1 cellular context compared by ENCODE assay signal in the genomic region with DNA sequence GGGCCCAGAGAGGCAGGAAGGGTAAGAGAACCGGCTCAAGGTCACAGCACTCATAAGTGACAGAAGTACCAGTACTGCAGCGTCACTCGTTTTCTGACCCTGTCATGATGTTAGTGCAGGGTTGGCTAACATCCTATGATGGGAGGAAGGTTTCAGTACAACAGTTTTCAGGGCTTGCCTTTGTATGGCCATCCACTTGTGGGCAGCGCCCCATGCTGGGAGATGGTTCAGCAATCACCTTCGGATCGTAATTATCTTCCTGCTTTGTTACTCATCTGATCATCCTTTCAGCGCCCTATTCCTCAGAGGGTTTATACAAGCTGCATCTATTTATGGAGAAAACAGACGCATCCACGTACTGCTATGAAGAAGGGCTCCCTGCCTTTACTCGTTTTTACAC.
TF ChIP-seq lines count a peak whose summit lies in the region.

No MANE protein-coding gene starts in this region.

TF ChIP-seq in A549, 52 proteins besides CTCF, POLR2A, EP300 and RAD21:
- TF ChIP-seq, protein P1, sequence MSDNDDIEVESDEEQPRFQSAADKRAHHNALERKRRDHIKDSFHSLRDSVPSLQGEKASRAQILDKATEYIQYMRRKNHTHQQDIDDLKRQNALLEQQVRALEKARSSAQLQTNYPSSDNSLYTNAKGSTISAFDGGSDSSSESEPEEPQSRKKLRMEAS (IDR thresholded peaks at IDR 0.05), result no peak
- TF ChIP-seq RFX5 (IDR thresholded peaks at IDR 0.05) (no peak), POLR2AphosphoS2 (conservative IDR thresholded peaks at IDR 0.05; ENCODE audit: low read length) (0 out of 2 replicates have a peak, but pooled peaks have one; percentile 41), NR3C1 (IDR thresholded peaks at IDR 0.05) (no peak), ZNF302 (CRISPR knock-in tag; IDR thresholded peaks at IDR 0.05) (no peak), FOSB (CRISPR knock-in tag; IDR thresholded peaks at IDR 0.05) (no peak), SMC3 (IDR thresholded peaks at IDR 0.05) (peak; percentile 66), MAFK (IDR thresholded peaks at IDR 0.05; ENCODE audit: partially characterized antibody) (peak; percentile 57), FOSL2 (IDR thresholded peaks at IDR 0.05) (no peak), FOSL2 (CRISPR knock-in tag; IDR thresholded peaks at IDR 0.05) (no peak), PHF8 (IDR thresholded peaks at IDR 0.05; ENCODE audit: borderline replicate concordance, low read depth) (no peak)
- TF ChIP-seq, protein P2, sequence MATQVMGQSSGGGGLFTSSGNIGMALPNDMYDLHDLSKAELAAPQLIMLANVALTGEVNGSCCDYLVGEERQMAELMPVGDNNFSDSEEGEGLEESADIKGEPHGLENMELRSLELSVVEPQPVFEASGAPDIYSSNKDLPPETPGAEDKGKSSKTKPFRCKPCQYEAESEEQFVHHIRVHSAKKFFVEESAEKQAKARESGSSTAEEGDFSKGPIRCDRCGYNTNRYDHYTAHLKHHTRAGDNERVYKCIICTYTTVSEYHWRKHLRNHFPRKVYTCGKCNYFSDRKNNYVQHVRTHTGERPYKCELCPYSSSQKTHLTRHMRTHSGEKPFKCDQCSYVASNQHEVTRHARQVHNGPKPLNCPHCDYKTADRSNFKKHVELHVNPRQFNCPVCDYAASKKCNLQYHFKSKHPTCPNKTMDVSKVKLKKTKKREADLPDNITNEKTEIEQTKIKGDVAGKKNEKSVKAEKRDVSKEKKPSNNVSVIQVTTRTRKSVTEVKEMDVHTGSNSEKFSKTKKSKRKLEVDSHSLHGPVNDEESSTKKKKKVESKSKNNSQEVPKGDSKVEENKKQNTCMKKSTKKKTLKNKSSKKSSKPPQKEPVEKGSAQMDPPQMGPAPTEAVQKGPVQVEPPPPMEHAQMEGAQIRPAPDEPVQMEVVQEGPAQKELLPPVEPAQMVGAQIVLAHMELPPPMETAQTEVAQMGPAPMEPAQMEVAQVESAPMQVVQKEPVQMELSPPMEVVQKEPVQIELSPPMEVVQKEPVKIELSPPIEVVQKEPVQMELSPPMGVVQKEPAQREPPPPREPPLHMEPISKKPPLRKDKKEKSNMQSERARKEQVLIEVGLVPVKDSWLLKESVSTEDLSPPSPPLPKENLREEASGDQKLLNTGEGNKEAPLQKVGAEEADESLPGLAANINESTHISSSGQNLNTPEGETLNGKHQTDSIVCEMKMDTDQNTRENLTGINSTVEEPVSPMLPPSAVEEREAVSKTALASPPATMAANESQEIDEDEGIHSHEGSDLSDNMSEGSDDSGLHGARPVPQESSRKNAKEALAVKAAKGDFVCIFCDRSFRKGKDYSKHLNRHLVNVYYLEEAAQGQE (IDR thresholded peaks at IDR 0.05), result no peak
